Comparison of ENCODE assay signal across 8 cellular contexts in genomic region chr19:37594982-37595382, GRCh38. TPM values are rescaled to one million over a fixed set of nuclear protein-coding genes. Genes with fewer than 3 reads are reported as not detected.
DNase-seq lines count a peak whose midpoint lies in the region; ATAC-seq and TF ChIP-seq lines count a peak whose summit lies in the region.

No MANE protein-coding gene starts in this region.

- H3K9me3 ChIP-seq in KOPT-K1 (ENCODE audit: insufficient read depth, low read length, poor library complexity, severe bottlenecking) (peaks cover 18% of the 10 kb centered on the region), muscle layer of colon (ENCODE audit: low read length) (peaks cover 8% of the 10 kb centered on the region)
- peaks cover 4% of the 10 kb centered on the region for H3K9me3 ChIP-seq in effector memory CD4-positive, alpha-beta T cell (ENCODE audit: control insufficient read depth, low read length)

- intact Hi-C loops in CD14-positive monocyte (cut with micrococcal nuclease) = no loop called here
- intact Hi-C loops in activated CD4-positive, alpha-beta memory T cell treated with anti-CD3 and anti-CD28 coated beads for 36 hours (cut with micrococcal nuclease) = loop anchor here (1.0 to 10.0 kb wide), 9 partner anchors 60 to 1380 kb away; partner anchors contain the start of genes ZFP14, ZFP30, ZNF146 and ZNF565

- H3K9me3 Mint-ChIP-seq in CD14-positive monocyte = peaks cover 25 to 68% (median 52%) of the 10 kb centered on the region in 7 donors
- H3K9me3 Mint-ChIP-seq in activated CD4-positive, alpha-beta memory T cell treated with anti-CD3 and anti-CD28 coated beads for 36 hours = peaks cover 16% of the 10 kb centered on the region

- POLR2A ChIA-PET in activated CD4-positive, alpha-beta memory T cell treated with anti-CD3 and anti-CD28 coated beads for 36 hours (lab: Charles Lee) = interaction anchor here (0.5 to 2.0 kb wide), 17 partner anchors 15 to 1380 kb away, joined by 3 to 9 read pairs (median 4); partner anchors contain the start of genes ZFP30, ZNF146, ZNF345 and ZNF420

- H3K27ac ChIP-seq in KOPT-K1 (ENCODE audit: low read depth, low read length, poor library complexity, severe bottlenecking) (peak overlapping the region; percentile 62), muscle layer of colon (ENCODE audit: low read depth, low read length) (peak overlapping the region; percentile 95)
- H3K27ac ChIP-seq in effector memory CD4-positive, alpha-beta T cell (ENCODE audit: insufficient read depth, low read length, poor library complexity, severe bottlenecking) = peak overlapping the region; percentile 93

- CTCF ChIA-PET in activated CD4-positive, alpha-beta memory T cell treated with anti-CD3 and anti-CD28 coated beads for 36 hours (lab: Charles Lee) = interaction anchor here (0.6 to 2.1 kb wide), 6 partner anchors 43 to 224 kb away, joined by 3 to 5 read pairs (median 4); partner anchors contain the start of genes ZNF527 and ZNF569

- H3K4me3 Mint-ChIP-seq in CD14-positive monocyte = peak overlapping the region; percentile 97 to 99
- peak overlapping the region; percentile 86 for H3K4me3 Mint-ChIP-seq in activated CD4-positive, alpha-beta memory T cell treated with anti-CD3 and anti-CD28 coated beads for 36 hours

- H3K36me3 ChIP-seq in KOPT-K1 (ENCODE audit: insufficient read depth, low read length) (no peaks in the 10 kb centered on the region), muscle layer of colon (ENCODE audit: insufficient read depth, low read length) (peaks cover 13% of the 10 kb centered on the region)
- H3K36me3 ChIP-seq in effector memory CD4-positive, alpha-beta T cell (ENCODE audit: control insufficient read depth, insufficient read depth, low read length) = peaks cover 16% of the 10 kb centered on the region

- peak; percentile 40 for ATAC-seq in GM21447 (IDR thresholded peaks at IDR 0.05; ENCODE audit: unreplicated experiment)

- peaks cover 6% of the 10 kb centered on the region for H3K4me1 ChIP-seq in effector memory CD4-positive, alpha-beta T cell (ENCODE audit: control insufficient read depth, insufficient read depth, low read length, poor library complexity, severe bottlenecking)
- peaks cover 14% of the 10 kb centered on the region for H3K4me1 ChIP-seq in muscle layer of colon (ENCODE audit: insufficient read depth, low read length)

- DNase-seq in CD14-positive monocyte (ENCODE audit: low spot score) (peak; percentile 70), NCI-H226 (no peak)
- peak; percentile 76 for DNase-seq in activated CD4-positive, alpha-beta memory T cell treated with anti-CD3 and anti-CD28 coated beads for 36 hours
- peak; percentile 52 to 58 (median 55) for DNase-seq in effector memory CD4-positive, alpha-beta T cell
- DNase-seq in stimulated activated CD8-positive, alpha-beta memory T cell treated with anti-CD3 and anti-CD28 coated beads, Interleukin-7, amount 100 ng/mL, for 1 hour (ENCODE audit: low read depth in 2 of 2) = peak; percentile 13 to 31

- H3K27ac Mint-ChIP-seq in CD14-positive monocyte = peak overlapping the region in 6 of 7 donors; percentile 24 to 91 (median 72)
- H3K27ac Mint-ChIP-seq in activated CD4-positive, alpha-beta memory T cell treated with anti-CD3 and anti-CD28 coated beads for 36 hours = peak overlapping the region; percentile 100

- peaks cover 20% of the 10 kb centered on the region for H3K4me1 Mint-ChIP-seq in CD14-positive monocyte
- H3K4me1 Mint-ChIP-seq in activated CD4-positive, alpha-beta memory T cell treated with anti-CD3 and anti-CD28 coated beads for 36 hours (ENCODE audit: low read depth) = peaks cover 31% of the 10 kb centered on the region

- TF ChIP-seq CTCF in CD14-positive monocyte (IDR thresholded peaks at IDR 0.05) = no peak

- H3K4me3 ChIP-seq in effector memory CD4-positive, alpha-beta T cell (ENCODE audit: insufficient read depth, low read depth, low read length, poor library complexity, severe bottlenecking) = peak overlapping the region; percentile 71
- H3K4me3 ChIP-seq in muscle layer of colon (ENCODE audit: low read depth in 1 of 2, low read length in 2 of 2) = peak overlapping the region; percentile 75 to 84

- no peaks in the 10 kb centered on the region for H3K27me3 ChIP-seq in effector memory CD4-positive, alpha-beta T cell (replicated peaks; ENCODE audit: control insufficient read depth, insufficient read depth, low read length, poor library complexity, severe bottlenecking)
- no peaks in the 10 kb centered on the region for H3K27me3 ChIP-seq in muscle layer of colon (ENCODE audit: control insufficient read depth in 1 of 2, insufficient read depth in 2 of 2, low read length in 2 of 2)

- H3K9ac ChIP-seq in muscle layer of colon (ENCODE audit: low read length) = peak overlapping the region; percentile 89

- peaks cover 4 to 8% (median 5%) of the 10 kb centered on the region in 3 donors for H3K27me3 Mint-ChIP-seq in CD14-positive monocyte (ENCODE audit: low read depth in 3 of 3)
- no peaks in the 10 kb centered on the region for H3K27me3 Mint-ChIP-seq in activated CD4-positive, alpha-beta memory T cell treated with anti-CD3 and anti-CD28 coated beads for 36 hours

- H3K36me3 Mint-ChIP-seq in CD14-positive monocyte = peaks cover 0 to 4% of the 10 kb centered on the region in 2 donors
- H3K36me3 Mint-ChIP-seq in activated CD4-positive, alpha-beta memory T cell treated with anti-CD3 and anti-CD28 coated beads for 36 hours = peaks cover 38% of the 10 kb centered on the region

RNA-seq across cellular contexts. Expression of gene ZNF540, which starts 0.3 kb away (rescaled TPM):
- not detected for polyA plus RNA-seq in CD14-positive monocyte
- total RNA-seq in activated CD4-positive, alpha-beta memory T cell treated with anti-CD3 and anti-CD28 coated beads for 36 hours = 1 to 10 TPM in 1 of 2 experiments, under 1 TPM in 1; 0.86 to 1.1 TPM

RNA-seq across cellular contexts. Expression of gene ZNF571, which starts 0.4 kb away (rescaled TPM):
- polyA plus RNA-seq in CD14-positive monocyte = under 1 TPM; 0.39 to 0.56 TPM
- total RNA-seq in activated CD4-positive, alpha-beta memory T cell treated with anti-CD3 and anti-CD28 coated beads for 36 hours = 1 to 10 TPM; 2.7 to 4.0 TPM
